Comparison of ENCODE assay signal across 14 cellular contexts in genomic region chr4:18202510-18202909, GRCh38.
DNase-seq lines count a peak whose midpoint lies in the region; FAIRE-seq and TF ChIP-seq lines count a peak whose summit lies in the region.
"Had no signal": no experiment of that assay in that cellular context is flagged by ENCODE, and none has a peak within 500 bp of the region (broad histone marks: within the 10 kb centered on the region; RNA-seq: fewer than 3 reads in every experiment).

No MANE protein-coding gene starts in this region.

- no peak for DNase-seq in D721Med (ENCODE audit: insufficient read length, low spot score)
- DNase-seq in NCI-H1694 (lab: John Stamatoyannopoulos, UW), result peak; percentile 42
- DNase-seq in NCI-H2227 (lab: John Stamatoyannopoulos, UW; ENCODE audit: unreplicated experiment), result peak; percentile 14
- DNase-seq in NCI-H82 (lab: John Stamatoyannopoulos, UW), result peak; percentile 85
- no peak for DNase-seq in retina
- DNase-seq in stimulated activated CD4-positive, alpha-beta T cell treated with anti-CD3 and anti-CD28 coated beads, Interleukin-2, amount 100 ng/mL, for 48 hours, result no peak
- no peak for DNase-seq in dermis blood vessel endothelial cell
- DNase-seq in activated T-cell treated with anti-CD3 and anti-CD28 coated beads for 4 hours, result no peak
- DNase-seq: ACHN; CD4-positive, CD25-positive, alpha-beta regulatory T cell; DND-41; GF-D8; HCEC 1CT; HFFc6 had no signal

- no peak for TF ChIP-seq CTCF in D721Med (IDR thresholded peaks at IDR 0.05; ENCODE audit: insufficient read depth, missing control alignments)

- FAIRE-seq in D721Med (lab: Jason Lieb, UNC), result peak; percentile 97

Comparison
In these comparisons a context has a peak if more than half of its experiments do, and no peak if none do; other contexts are left out.
1. DNase-seq: peak in NCI-H1694 (single experiment), NCI-H2227 (single experiment) and NCI-H82 (single experiment); none in D721Med (single experiment), retina (single experiment), stimulated activated CD4-positive, alpha-beta T cell treated with anti-CD3 and anti-CD28 coated beads, Interleukin-2, amount 100 ng/mL, for 48 hours (0 of 2), dermis blood vessel endothelial cell (single experiment) and activated T-cell treated with anti-CD3 and anti-CD28 coated beads for 4 hours (single experiment).